ENCODE assay signal across 13 cellular contexts in genomic region chr4:87054900-87055299, GRCh38.
DNase-seq lines count a peak whose midpoint lies in the region; ATAC-seq and TF ChIP-seq lines count a peak whose summit lies in the region.
"Had no signal": no experiment of that assay in that cellular context is flagged by ENCODE, and none has a peak within 500 bp of the region (broad histone marks: within the 10 kb centered on the region; RNA-seq: fewer than 3 reads in every experiment).

No MANE protein-coding gene starts in this region.

- H3K27ac ChIP-seq in KMS-11 = no peak overlapping the region
- peak overlapping the region; percentile 60 for H3K27ac ChIP-seq in caudate nucleus (ENCODE audit: low read depth, low read length)
- peak overlapping the region; percentile 86 for H3K27ac ChIP-seq in muscle layer of colon (ENCODE audit: low read depth, low read length)
- H3K27ac ChIP-seq in substantia nigra (ENCODE audit: low read depth, low read length, poor library complexity, severe bottlenecking) = peak overlapping the region; percentile 4

- no peak for ATAC-seq in GM21526 (IDR thresholded peaks at IDR 0.05; ENCODE audit: low FRiP score, unreplicated experiment)
- no peak for ATAC-seq in HG03045 (IDR thresholded peaks at IDR 0.05; ENCODE audit: unreplicated experiment)
- no peak for ATAC-seq in HG03571 (IDR thresholded peaks at IDR 0.05; ENCODE audit: unreplicated experiment)

- H4K20me1 ChIP-seq in KMS-11 (ENCODE audit: insufficient read depth) = peaks cover 10% of the 10 kb centered on the region

- H2AFZ ChIP-seq in KMS-11 (ENCODE audit: low read depth) = no peak overlapping the region

- TF ChIP-seq CTCF in KMS-11 (conservative IDR thresholded peaks at IDR 0.05; ENCODE audit: low read depth, low read length) = no peak

- no peaks in the 10 kb centered on the region for H3K36me3 ChIP-seq in KMS-11 (ENCODE audit: insufficient read depth)
- H3K36me3 ChIP-seq in muscle layer of colon (ENCODE audit: insufficient read depth, low read length) = peaks cover 9% of the 10 kb centered on the region

- H3K4me2 ChIP-seq in KMS-11 = peak overlapping the region; percentile 28; the same call in 1 of the 2 replicates

- H3K4me1 ChIP-seq in KMS-11 (ENCODE audit: low read depth, poor library complexity, severe bottlenecking) (peaks cover 75% of the 10 kb centered on the region), muscle layer of colon (ENCODE audit: insufficient read depth, low read length) (peaks cover 95% of the 10 kb centered on the region)

- H3K27me3 ChIP-seq in KMS-11 (ENCODE audit: insufficient read depth, low read depth) = no peaks in the 10 kb centered on the region
- H3K27me3 ChIP-seq in muscle layer of colon (ENCODE audit: control insufficient read depth in 1 of 2, insufficient read depth in 2 of 2, low read length in 2 of 2) = no peaks in the 10 kb centered on the region
- H3K27me3 ChIP-seq: BE2C had no signal

- peaks cover 82% of the 10 kb centered on the region; the same call in 1 of the 2 replicates for H3K79me2 ChIP-seq in KMS-11 (ENCODE audit: insufficient read depth, low read depth)

- H3K4me3 ChIP-seq in KMS-11 (IDR thresholded peaks at IDR 0.05; ENCODE audit: insufficient read depth, low read depth, low read length) = no peak overlapping the region
- peak overlapping the region in 1 of 2 donors; percentile 19 for H3K4me3 ChIP-seq in muscle layer of colon (ENCODE audit: low read depth in 1 of 2, low read length in 2 of 2)

- H3K9ac ChIP-seq in KMS-11 (no peak overlapping the region), muscle layer of colon (ENCODE audit: low read length) (no peak overlapping the region)

- DNase-seq in caudate nucleus (lab: John Stamatoyannopoulos, UW) (peak in 1 of 61 donors; percentile 34), substantia nigra (lab: John Stamatoyannopoulos, UW) (no peak), NCI-H1092 (lab: John Stamatoyannopoulos, UW) (no peak)
- DNase-seq: activated CD4-positive, alpha-beta memory T cell treated with anti-CD3 and anti-CD28 coated beads for 36 hours; activated effector memory CD4-positive, alpha-beta T cell treated with anti-CD3 and anti-CD28 coated beads, Interleukin-2, amount 50 U/mL, for 16 hours; BE2C; DND-41; NCI-H1417 had no signal

- H3K9me3 ChIP-seq in muscle layer of colon (ENCODE audit: low read length) = no peaks in the 10 kb centered on the region
- H3K9me3 ChIP-seq: BE2C had no signal
